In the genomic region with DNA sequence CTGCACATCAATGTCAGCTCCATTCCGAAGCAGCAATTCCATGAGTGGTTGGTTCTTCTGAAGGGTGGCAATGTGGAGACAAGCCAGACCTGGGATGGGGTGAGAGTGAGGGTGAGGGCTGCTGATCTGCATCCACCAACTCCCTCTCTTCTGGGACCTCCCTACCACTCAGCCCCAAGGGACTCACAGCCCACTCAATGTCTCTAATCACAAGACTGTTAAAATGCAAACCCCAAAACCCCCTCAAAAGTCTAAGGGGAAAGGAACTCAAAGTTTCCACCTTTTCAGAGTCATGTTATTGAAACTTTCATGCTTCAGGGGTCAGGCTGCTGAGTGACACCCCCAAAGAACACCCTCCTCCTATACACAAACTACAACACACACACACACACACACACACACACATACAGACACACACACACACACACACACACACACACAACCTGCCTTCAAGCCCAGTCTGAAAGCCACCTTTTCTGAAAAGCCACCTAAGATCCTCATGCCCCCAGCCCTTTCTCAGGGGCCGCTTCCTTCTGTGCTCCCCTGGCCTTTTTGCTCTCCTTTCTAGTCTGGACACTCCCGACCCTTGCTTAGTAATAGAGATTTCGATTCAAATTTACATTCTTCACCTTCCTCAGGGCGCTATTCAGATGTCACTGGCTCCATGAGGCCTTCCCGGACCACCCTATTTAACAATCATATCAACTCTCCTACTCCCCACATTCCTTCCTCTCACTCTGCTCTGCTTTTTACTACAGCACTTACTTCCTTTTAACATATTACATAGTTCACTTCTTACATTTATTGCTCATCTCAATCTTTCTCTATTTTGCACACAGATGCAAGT, we compare ENCODE assay signal across 25 cellular contexts. TPM values are rescaled to one million over a fixed set of nuclear protein-coding genes. Genes with fewer than 3 reads are reported as not detected.
DNase-seq lines count a peak whose midpoint lies in the region; ATAC-seq and TF ChIP-seq lines count a peak whose summit lies in the region.
"Had no signal": no experiment of that assay in that cellular context is flagged by ENCODE, and none has a peak within 500 bp of the region (broad histone marks: within the 10 kb centered on the region; RNA-seq: fewer than 3 reads in every experiment).

No MANE protein-coding gene starts in this region.

- intact Hi-C loops in activated T-helper 2 cell treated with anti-CD3 and anti-CD28 coated beads, Interferon-gamma antibody, Interleukin-2, Interleukin-4, amounts not matched to agents 10 μg/mL and 5 μg/mL and 100 μg/mL, durations not matched to agents 14 hours and 24 hours and 36 hours (cut with micrococcal nuclease): loop anchor here (10.0 kb wide), 1 partner anchor 194 kb away; no protein-coding TSS in a partner anchor
- intact Hi-C loops in spleen (cut with DNase I; ENCODE audit: low total_unique reads) (no loop called here), transverse colon (cut with DNase I; ENCODE audit: low total_unique reads) (no loop called here), ascending aorta (cut with DNase I) (no loop called here)

- peaks cover 84% of the 10 kb centered on the region for H3K36me3 Mint-ChIP-seq in activated T-cell treated with anti-CD3 and anti-CD28 coated beads, Interleukin-2, amount 50 U/mL, for 24 hours (ENCODE audit: low read depth)
- peaks cover 62% of the 10 kb centered on the region for H3K36me3 Mint-ChIP-seq in activated T-helper 2 cell treated with anti-CD3 and anti-CD28 coated beads, Interferon-gamma antibody, Interleukin-2, Interleukin-4, amounts not matched to agents 10 μg/mL and 5 μg/mL and 100 μg/mL, durations not matched to agents 14 hours and 24 hours and 36 hours (ENCODE audit: low read depth)

- in situ Hi-C loops in transverse colon (cut with MboI; ENCODE audit: low pct_ligation_motif_present in 1 of 4, low pct_unique_long_range_greater_than_20kb in 1 of 4, low sequenced_read_pairs in 3 of 4): loop anchor here in 1 of 4 donors (10.0 kb wide), 1 partner anchor 74 kb away; no protein-coding TSS in a partner anchor

- H3K9me3 ChIP-seq in spleen (no peaks in the 10 kb centered on the region), transverse colon (no peaks in the 10 kb centered on the region), ascending aorta (no peaks in the 10 kb centered on the region)
- H3K9me3 ChIP-seq: psoas muscle, suprapubic skin had no signal

- H3K27me3 ChIP-seq in spleen (replicated peaks in 1 of 7) (no peaks in the 10 kb centered on the region), transverse colon (no peaks in the 10 kb centered on the region), ascending aorta (no peaks in the 10 kb centered on the region)
- H3K27me3 ChIP-seq: foreskin keratinocyte, suprapubic skin had no signal

- TF ChIP-seq EP300 in transverse colon (IDR thresholded peaks at IDR 0.05; ENCODE audit: low read depth): no peak

- TF ChIP-seq CTCF in spleen (IDR thresholded peaks at IDR 0.05 in 8 of 11, conservative IDR thresholded peaks at IDR 0.05 in 3 of 11) (no peak), transverse colon (IDR thresholded peaks at IDR 0.05) (no peak), ascending aorta (IDR thresholded peaks at IDR 0.05) (no peak)

- H3K27ac ChIP-seq in spleen (peak overlapping the region; percentile 41 to 98 (median 96)), transverse colon (no peak overlapping the region), ascending aorta (no peak overlapping the region)
- H3K27ac ChIP-seq: foreskin keratinocyte, psoas muscle, suprapubic skin had no signal

- no peak overlapping the region for H3K4me3 Mint-ChIP-seq in activated T-cell treated with anti-CD3 and anti-CD28 coated beads, Interleukin-2, amount 50 U/mL, for 24 hours
- H3K4me3 Mint-ChIP-seq in activated T-helper 2 cell treated with anti-CD3 and anti-CD28 coated beads, Interferon-gamma antibody, Interleukin-2, Interleukin-4, amounts not matched to agents 10 μg/mL and 5 μg/mL and 100 μg/mL, durations not matched to agents 14 hours and 24 hours and 36 hours (ENCODE audit: low read depth): no peak overlapping the region
- H3K4me3 Mint-ChIP-seq: activated CD4-positive, alpha-beta memory T cell treated with anti-CD3 and anti-CD28 coated beads, Interleukin-2, amount 10 ng/mL, durations not matched to agents 7 days and 5 days had no signal

- peaks cover 54% of the 10 kb centered on the region for H3K4me1 Mint-ChIP-seq in activated T-cell treated with anti-CD3 and anti-CD28 coated beads, Interleukin-2, amount 50 U/mL, for 24 hours (ENCODE audit: low read depth)
- peaks cover 50% of the 10 kb centered on the region for H3K4me1 Mint-ChIP-seq in activated T-helper 2 cell treated with anti-CD3 and anti-CD28 coated beads, Interferon-gamma antibody, Interleukin-2, Interleukin-4, amounts not matched to agents 10 μg/mL and 5 μg/mL and 100 μg/mL, durations not matched to agents 14 hours and 24 hours and 36 hours (ENCODE audit: low read depth)

- peak overlapping the region in 1 of 8 donors; percentile 90 for H3K4me3 ChIP-seq in spleen
- H3K4me3 ChIP-seq in transverse colon: no peak overlapping the region
- H3K4me3 ChIP-seq in ascending aorta: no peak overlapping the region
- H3K4me3 ChIP-seq: psoas muscle, suprapubic skin had no signal

- H3K4me1 ChIP-seq in spleen: peaks cover 42 to 94% (median 87%) of the 10 kb centered on the region in 6 donors
- H3K4me1 ChIP-seq in transverse colon: peaks cover 28 to 49% (median 41%) of the 10 kb centered on the region in 4 donors
- peaks cover 15 to 37% of the 10 kb centered on the region in 2 donors for H3K4me1 ChIP-seq in ascending aorta

- H3K27ac Mint-ChIP-seq in activated T-cell treated with anti-CD3 and anti-CD28 coated beads, Interleukin-2, amount 50 U/mL, for 24 hours: peak overlapping the region; percentile 26
- H3K27ac Mint-ChIP-seq in activated T-helper 2 cell treated with anti-CD3 and anti-CD28 coated beads, Interferon-gamma antibody, Interleukin-2, Interleukin-4, amounts not matched to agents 10 μg/mL and 5 μg/mL and 100 μg/mL, durations not matched to agents 14 hours and 24 hours and 36 hours: peak overlapping the region; percentile 12
- H3K27ac Mint-ChIP-seq: activated CD4-positive, alpha-beta memory T cell treated with anti-CD3 and anti-CD28 coated beads, Interleukin-2, amount 10 ng/mL, durations not matched to agents 7 days and 5 days had no signal

- H3K9me3 Mint-ChIP-seq in activated T-cell treated with anti-CD3 and anti-CD28 coated beads, Interleukin-2, amount 50 U/mL, for 24 hours: no peaks in the 10 kb centered on the region
- no peaks in the 10 kb centered on the region for H3K9me3 Mint-ChIP-seq in activated T-helper 2 cell treated with anti-CD3 and anti-CD28 coated beads, Interferon-gamma antibody, Interleukin-2, Interleukin-4, amounts not matched to agents 10 μg/mL and 5 μg/mL and 100 μg/mL, durations not matched to agents 14 hours and 24 hours and 36 hours
- H3K9me3 Mint-ChIP-seq: activated CD4-positive, alpha-beta memory T cell treated with anti-CD3 and anti-CD28 coated beads, Interleukin-2, amount 10 ng/mL, durations not matched to agents 7 days and 5 days had no signal

- no peak for DNase-seq in activated T-cell treated with anti-CD3 and anti-CD28 coated beads, Interleukin-2, amount 50 U/mL, for 24 hours
- DNase-seq in activated T-cell treated with anti-CD3 and anti-CD28 coated beads for 4 hours (no peak), spleen (peak; percentile 41), GM19238 (ENCODE audit: insufficient read length, low spot score) (no peak), transverse colon (no peak), ascending aorta (ENCODE audit: low spot score in 2 of 2) (no peak)
- no peak for DNase-seq in activated T-helper 2 cell treated with anti-CD3 and anti-CD28 coated beads, Interferon-gamma antibody, Interleukin-2, Interleukin-4, amounts not matched to agents 10 μg/mL and 5 μg/mL and 100 μg/mL, durations not matched to agents 14 hours and 24 hours and 36 hours (ENCODE audit: low spot score)
- DNase-seq: ACHN; activated CD4-positive, alpha-beta memory T cell treated with anti-CD3 and anti-CD28 coated beads, Interleukin-2, amount 10 ng/mL, durations not matched to agents 7 days and 5 days; Calu3; cerebellar nuclear complex; foreskin keratinocyte; GDM1; IMR-90; NCI-H1092; NCI-H748 treated with DMSO at 0.1 percent for 48 hours; stimulated activated CD4-positive, alpha-beta T cell treated with anti-CD3 and anti-CD28 coated beads, Interleukin-12 subunit alpha, Interleukin-12 subunit beta, amount 100 ng/mL, for 4 hours; T1000 had no signal

- no peaks in the 10 kb centered on the region for H3K27me3 Mint-ChIP-seq in activated T-cell treated with anti-CD3 and anti-CD28 coated beads, Interleukin-2, amount 50 U/mL, for 24 hours
- H3K27me3 Mint-ChIP-seq in activated T-helper 2 cell treated with anti-CD3 and anti-CD28 coated beads, Interferon-gamma antibody, Interleukin-2, Interleukin-4, amounts not matched to agents 10 μg/mL and 5 μg/mL and 100 μg/mL, durations not matched to agents 14 hours and 24 hours and 36 hours (ENCODE audit: low read depth): no peaks in the 10 kb centered on the region
- H3K27me3 Mint-ChIP-seq: activated CD4-positive, alpha-beta memory T cell treated with anti-CD3 and anti-CD28 coated beads, Interleukin-2, amount 10 ng/mL, durations not matched to agents 7 days and 5 days had no signal

- 76 to 85% (median 81%) methylated on average over 5 to 6 of the region's 6 CpGs for WGBS in spleen, 5 donors
- WGBS in transverse colon (ENCODE audit: low coverage in 1 of 2), 2 donors: 77 to 90% methylated on average over 3 to 6 of the region's 6 CpGs

- ATAC-seq in GM18505 (IDR thresholded peaks at IDR 0.05; ENCODE audit: unreplicated experiment): no peak
- ATAC-seq: foreskin keratinocyte, HCT116, psoas muscle, Right ventricle myocardium inferior had no signal

- peaks cover 2 to 53% (median 36%) of the 10 kb centered on the region in 6 donors for H3K36me3 ChIP-seq in spleen
- peaks cover 0 to 4% (median 0%) of the 10 kb centered on the region in 4 donors for H3K36me3 ChIP-seq in transverse colon
- H3K36me3 ChIP-seq in ascending aorta: peaks cover 0 to 3% of the 10 kb centered on the region in 2 donors

- peak; percentile 46 for TF ChIP-seq POLR2A in GM18505 (IDR thresholded peaks at IDR 0.05; ENCODE audit: borderline replicate concordance, extremely low read depth, insufficient read depth, insufficient read length)
- TF ChIP-seq POLR2A in spleen (IDR thresholded peaks at IDR 0.05): no peak
- TF ChIP-seq POLR2A in transverse colon (IDR thresholded peaks at IDR 0.05): no peak

RNA-seq across cellular contexts. Expression of gene SLC35B2, which starts 3.3 kb away (rescaled TPM):
- 27.6 and 29.6 TPM in 2 replicates for total RNA-seq in activated T-helper 2 cell treated with anti-CD3 and anti-CD28 coated beads, Interferon-gamma antibody, Interleukin-2, Interleukin-4, amounts not matched to agents 10 μg/mL and 5 μg/mL and 100 μg/mL, durations not matched to agents 14 hours and 24 hours and 36 hours
- total RNA-seq in spleen: 10 to 100 TPM; 22.4 to 30.4 (median 27.9) TPM
- 10 to 100 TPM; 17.6 to 22.0 (median 21.7) TPM for polyA plus RNA-seq in spleen
- 10 to 100 TPM in 3 of 4 donors, 1 to 10 TPM in 1; 9.0 to 36.4 (median 22.5) TPM for total RNA-seq in transverse colon
- 9.9 TPM for total RNA-seq in ascending aorta

RNA-seq across cellular contexts. Expression of gene NFKBIE, which starts 4.7 kb away (rescaled TPM):
- total RNA-seq in activated T-helper 2 cell treated with anti-CD3 and anti-CD28 coated beads, Interferon-gamma antibody, Interleukin-2, Interleukin-4, amounts not matched to agents 10 μg/mL and 5 μg/mL and 100 μg/mL, durations not matched to agents 14 hours and 24 hours and 36 hours: 23.8 and 25.1 TPM in 2 replicates
- total RNA-seq in spleen (10 to 100 TPM; 32.2 to 89.7 (median 60.7) TPM), transverse colon (10 to 100 TPM in 3 of 4 donors, 1 to 10 TPM in 1; 2.6 to 67.3 (median 19.0) TPM), ascending aorta (1.9 TPM)
- 10 to 100 TPM; 41.3 to 49.8 (median 42.3) TPM for polyA plus RNA-seq in spleen

RNA-seq across cellular contexts. Expression of gene TMEM151B, which starts 9.6 kb away (rescaled TPM):
- 0.05 TPM in 1 of 2 replicates, not detected in the other for total RNA-seq in activated T-helper 2 cell treated with anti-CD3 and anti-CD28 coated beads, Interferon-gamma antibody, Interleukin-2, Interleukin-4, amounts not matched to agents 10 μg/mL and 5 μg/mL and 100 μg/mL, durations not matched to agents 14 hours and 24 hours and 36 hours
- total RNA-seq in spleen (under 1 TPM in 1 of 7 donors, not detected in 6; 0.17 TPM), transverse colon (1 to 10 TPM in 2 of 4 donors, under 1 TPM in 2; 0.14 to 3.8 (median 1.7) TPM), ascending aorta (not detected)
- under 1 TPM in 2 of 3 donors, not detected in 1; 0.03 to 0.11 TPM for polyA plus RNA-seq in spleen
- total RNA-seq: activated CD4-positive, alpha-beta memory T cell treated with anti-CD3 and anti-CD28 coated beads, Interleukin-2, amount 10 ng/mL, durations not matched to agents 7 days and 5 days; Calu3; IMR-90; liver; myocyte; psoas muscle; Right ventricle myocardium inferior had no signal
- polyA plus RNA-seq: foreskin keratinocyte, IMR-90, liver had no signal

RNA-seq across cellular contexts. Expression of gene HSP90AB1, which starts 13.8 kb away (rescaled TPM):
- total RNA-seq in activated T-helper 2 cell treated with anti-CD3 and anti-CD28 coated beads, Interferon-gamma antibody, Interleukin-2, Interleukin-4, amounts not matched to agents 10 μg/mL and 5 μg/mL and 100 μg/mL, durations not matched to agents 14 hours and 24 hours and 36 hours: 2,402 and 2,404 TPM in 2 replicates
- 100 to 1,000 TPM; 372 to 546 (median 415) TPM for total RNA-seq in spleen
- 100 to 1,000 TPM; 196 to 330 (median 302) TPM for polyA plus RNA-seq in spleen
- total RNA-seq in transverse colon: 100 to 1,000 TPM; 105 to 371 (median 242) TPM
- 354 TPM for total RNA-seq in ascending aorta

RNA-seq across cellular contexts. Expression of gene SLC29A1, which starts 37.3 kb away (rescaled TPM):
- total RNA-seq in activated T-helper 2 cell treated with anti-CD3 and anti-CD28 coated beads, Interferon-gamma antibody, Interleukin-2, Interleukin-4, amounts not matched to agents 10 μg/mL and 5 μg/mL and 100 μg/mL, durations not matched to agents 14 hours and 24 hours and 36 hours: 125 and 134 TPM in 2 replicates
- total RNA-seq in spleen (10 to 100 TPM; 28.3 to 49.4 (median 33.7) TPM), transverse colon (10 to 100 TPM; 25.1 to 45.2 (median 35.6) TPM), ascending aorta (224 TPM)
- 10 to 100 TPM in 1 of 3 donors, 1 to 10 TPM in 2; 8.5 to 18.4 (median 9.2) TPM for polyA plus RNA-seq in spleen

Comparison
In these comparisons a context has a peak if more than half of its experiments do, and no peak if none do; other contexts are left out.
1. H3K27ac ChIP-seq: peak in spleen (8 of 8); none in transverse colon (0 of 4) and ascending aorta (0 of 2).